ENCODE assay signal across 9 cellular contexts in genomic region chr15:75844629-75845390, GRCh38. TPM values are rescaled to one million over a fixed set of nuclear protein-coding genes. Genes with fewer than 3 reads are reported as not detected.
A peak's percentile ranks its signal among the peaks of the same experiment; 100 is the strongest.
DNase-seq lines count a peak whose midpoint lies in the region; ATAC-seq, FAIRE-seq and TF ChIP-seq lines count a peak whose summit lies in the region.
"Had no signal": no experiment of that assay in that cellular context is flagged by ENCODE, and none has a peak within 500 bp of the region (broad histone marks: within the 10 kb centered on the region; RNA-seq: fewer than 3 reads in every experiment).

No MANE protein-coding gene starts in this region.

- H3K36me3 ChIP-seq in SK-N-MC (ENCODE audit: insufficient read depth, low read length) = no peaks in the 10 kb centered on the region

- no peak overlapping the region for H3K27ac ChIP-seq in SK-N-MC

- H3K9ac ChIP-seq in SK-N-MC (ENCODE audit: insufficient read length) = peak overlapping the region; percentile 89

- peak overlapping the region; percentile 97 for H3K4me3 ChIP-seq in SK-N-MC
- peak overlapping the region; percentile 95 for H3K4me3 ChIP-seq in epithelial cell of proximal tubule (ENCODE audit: low read depth, low read length)

- ATAC-seq in GM19455 (IDR thresholded peaks at IDR 0.05; ENCODE audit: unreplicated experiment) = no peak
- no peak for ATAC-seq in GM21367 (IDR thresholded peaks at IDR 0.05; ENCODE audit: unreplicated experiment)

- H3K27me3 Mint-ChIP-seq in progenitor cell of endocrine pancreas = peaks cover 19% of the 10 kb centered on the region

- H3K9me3 Mint-ChIP-seq in progenitor cell of endocrine pancreas (ENCODE audit: low read depth) = no peaks in the 10 kb centered on the region

- H3K4me3 Mint-ChIP-seq in progenitor cell of endocrine pancreas (ENCODE audit: low read depth) = peak overlapping the region; percentile 86

- TF ChIP-seq CTCF in epithelial cell of proximal tubule (conservative IDR thresholded peaks at IDR 0.05; ENCODE audit: low read depth, low read length) (no peak), progenitor cell of endocrine pancreas (IDR thresholded peaks at IDR 0.05; ENCODE audit: unreplicated experiment) (no peak), D721Med (IDR thresholded peaks at IDR 0.05; ENCODE audit: insufficient read depth, missing control alignments) (no peak)

- FAIRE-seq in GM19239 (lab: Jason Lieb, UNC) (peak; percentile 60), D721Med (lab: Jason Lieb, UNC) (no peak)
- FAIRE-seq: colon had no signal

- peaks cover 3% of the 10 kb centered on the region for H3K36me3 Mint-ChIP-seq in progenitor cell of endocrine pancreas (ENCODE audit: insufficient read depth)

- peaks cover 40% of the 10 kb centered on the region for H3K4me1 Mint-ChIP-seq in progenitor cell of endocrine pancreas (ENCODE audit: low read depth)

- DNase-seq in GM19239 (ENCODE audit: insufficient read length, low spot score) (no peak), SK-N-MC (ENCODE audit: low read depth, low spot score) (no peak), epithelial cell of proximal tubule (ENCODE audit: low read depth) (no peak), progenitor cell of endocrine pancreas (ENCODE audit: low spot score, unreplicated experiment) (no peak), glomerular visceral epithelial cell (ENCODE audit: extremely low spot score) (no peak), D721Med (ENCODE audit: insufficient read length, low spot score) (no peak)

- H3K27ac Mint-ChIP-seq in progenitor cell of endocrine pancreas = peak overlapping the region; percentile 96

- H3K9me3 ChIP-seq in SK-N-MC (ENCODE audit: low read depth, low read length) = no peaks in the 10 kb centered on the region

RNA-seq across cellular contexts. Expression of gene UBE2Q2, which starts 1.6 kb away (rescaled TPM):
- total RNA-seq in epithelial cell of proximal tubule (30.7 and 40.9 TPM in 2 replicates), progenitor cell of endocrine pancreas (40.9 and 41.2 TPM in 2 replicates)

RNA-seq across cellular contexts. Expression of gene FBXO22, which starts 58.9 kb away (rescaled TPM):
- total RNA-seq in epithelial cell of proximal tubule = 38.7 and 42.5 TPM in 2 replicates
- total RNA-seq in progenitor cell of endocrine pancreas = 42.9 and 43.6 TPM in 2 replicates
